In the genomic region with DNA sequence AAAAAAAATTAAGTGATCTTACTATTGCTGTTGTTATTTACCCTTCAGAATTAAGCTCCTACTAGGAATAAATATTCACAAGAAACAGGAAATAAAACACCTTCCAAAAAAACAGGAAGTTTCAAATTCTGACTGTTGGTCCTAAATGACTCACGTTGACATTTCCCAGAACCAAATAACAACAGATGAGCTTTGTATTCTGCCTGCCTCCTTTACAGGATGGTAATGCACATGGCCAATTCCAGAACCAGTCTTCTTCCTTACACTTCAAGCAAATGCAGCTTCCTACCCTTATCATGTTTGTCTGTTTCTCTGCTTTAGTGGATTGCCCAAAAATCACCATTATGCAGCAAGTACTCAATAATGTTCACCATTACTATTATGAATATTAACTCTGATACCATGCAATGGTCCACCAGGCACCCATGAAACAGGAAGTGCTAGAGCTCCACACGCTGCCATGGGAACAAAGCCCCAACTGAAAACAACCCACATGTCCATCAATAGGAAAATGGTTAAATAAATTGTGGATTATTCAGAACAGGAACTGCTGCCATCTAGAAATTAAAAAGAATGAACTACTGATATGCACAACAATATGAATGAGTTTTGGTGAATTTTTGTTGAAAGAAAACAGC, we compare ENCODE assay signal across 14 cellular contexts. TPM values are rescaled to one million over a fixed set of nuclear protein-coding genes. Genes with fewer than 3 reads are reported as not detected.
DNase-seq lines count a peak whose midpoint lies in the region; ATAC-seq, FAIRE-seq and TF ChIP-seq lines count a peak whose summit lies in the region.
"Had no signal": no experiment of that assay in that cellular context is flagged by ENCODE, and none has a peak within 500 bp of the region (broad histone marks: within the 10 kb centered on the region; RNA-seq: fewer than 3 reads in every experiment).

No MANE protein-coding gene starts in this region.

- POLR2A ChIA-PET in GM10248 (lab: Yijun Ruan, JAX): interaction anchor here (0.6 kb wide), 1 partner anchor 44 kb away, joined by 6 read pairs; no protein-coding TSS in a partner anchor

- ATAC-seq in activated T-helper 17 cell treated with anti-CD3 and anti-CD28 coated beads, Interleukin-2, amount 50 U/mL, for 72 hours (replicated peaks): peak; percentile 64
- ATAC-seq in naive B cell (ENCODE audit: low read depth in 2 of 2): peak; percentile 32 to 60
- no peak for ATAC-seq in HG03457 (IDR thresholded peaks at IDR 0.05; ENCODE audit: unreplicated experiment)
- ATAC-seq: psoas muscle had no signal

- peaks cover 25% of the 10 kb centered on the region for H3K4me1 Mint-ChIP-seq in activated T-helper 17 cell treated with anti-CD3 and anti-CD28 coated beads, Interleukin-2, amount 50 U/mL, for 72 hours
- peaks cover 16 to 47% (median 24%) of the 10 kb centered on the region in 3 donors for H3K4me1 Mint-ChIP-seq in naive B cell

- CTCF ChIA-PET in GM10248 (lab: Yijun Ruan, JAX): interaction anchor here (1.5 kb wide), 1 partner anchor 10 kb away, joined by 8 read pairs; no protein-coding TSS in a partner anchor

- DNase-seq in H54 (ENCODE audit: insufficient read length, low spot score) (no peak), MV-4-11 (lab: John Stamatoyannopoulos, UW) (peak; percentile 77), naive B cell (no peak), GM10248 (ENCODE audit: extremely low spot score) (no peak), SHP77 (lab: John Stamatoyannopoulos, UW) (no peak)
- DNase-seq: NCI-H1417; psoas muscle; stimulated activated CD4-positive, alpha-beta T cell treated with anti-CD3 and anti-CD28 coated beads, Interleukin-4, amount 100 ng/mL, for 1 hour had no signal

- peaks cover 41% of the 10 kb centered on the region for H3K36me3 Mint-ChIP-seq in activated T-helper 17 cell treated with anti-CD3 and anti-CD28 coated beads, Interleukin-2, amount 50 U/mL, for 72 hours (ENCODE audit: low read depth)
- H3K36me3 Mint-ChIP-seq in naive B cell: peaks cover 9 to 17% of the 10 kb centered on the region in 2 donors

- H3K27me3 Mint-ChIP-seq in activated T-helper 17 cell treated with anti-CD3 and anti-CD28 coated beads, Interleukin-2, amount 50 U/mL, for 72 hours: no peaks in the 10 kb centered on the region
- H3K27me3 Mint-ChIP-seq in naive B cell: no peaks in the 10 kb centered on the region

- no peak for TF ChIP-seq CTCF in GM10248 (IDR thresholded peaks at IDR 0.05; ENCODE audit: control extremely low read depth, extremely low read depth, low read depth, missing control alignments)

- H3K4me3 Mint-ChIP-seq in activated T-helper 17 cell treated with anti-CD3 and anti-CD28 coated beads, Interleukin-2, amount 50 U/mL, for 72 hours: peak overlapping the region; percentile 63
- peak overlapping the region in 2 of 8 donors; percentile 4 to 35 for H3K4me3 Mint-ChIP-seq in naive B cell

- peak overlapping the region; percentile 85 for H3K27ac Mint-ChIP-seq in activated T-helper 17 cell treated with anti-CD3 and anti-CD28 coated beads, Interleukin-2, amount 50 U/mL, for 72 hours
- peak overlapping the region in 5 of 6 donors; percentile 13 to 73 (median 30) for H3K27ac Mint-ChIP-seq in naive B cell

- no peaks in the 10 kb centered on the region for H3K9me3 Mint-ChIP-seq in activated T-helper 17 cell treated with anti-CD3 and anti-CD28 coated beads, Interleukin-2, amount 50 U/mL, for 72 hours
- H3K9me3 Mint-ChIP-seq in naive B cell: no peaks in the 10 kb centered on the region

- peak; percentile 11 for FAIRE-seq in H54 (lab: Jason Lieb, UNC)
- FAIRE-seq: D721Med had no signal

- no peak for TF ChIP-seq POLR2A in H54 (IDR thresholded peaks at IDR 0.05; ENCODE audit: low read depth, low read length)

RNA-seq across cellular contexts. Expression of gene CASP9, which starts 8.9 kb away (rescaled TPM):
- total RNA-seq in activated T-helper 17 cell treated with anti-CD3 and anti-CD28 coated beads, Interleukin-2, amount 50 U/mL, for 72 hours: 10 to 100 TPM; 17.1 to 17.9 TPM
- polyA plus RNA-seq in naive B cell (ENCODE audit: low read depth in 6 of 6): 10 to 100 TPM in 5 of 6 donors, 1 to 10 TPM in 1; 4.8 to 17.7 (median 14.7) TPM

RNA-seq across cellular contexts. Expression of gene DNAJC16, which starts 11.5 kb away (rescaled TPM):
- 10 to 100 TPM in 1 of 2 donors, 1 to 10 TPM in 1; 8.6 to 10.0 TPM for total RNA-seq in activated T-helper 17 cell treated with anti-CD3 and anti-CD28 coated beads, Interleukin-2, amount 50 U/mL, for 72 hours
- polyA plus RNA-seq in naive B cell (ENCODE audit: low read depth in 6 of 6): 10 to 100 TPM in 4 of 6 donors, 1 to 10 TPM in 2; 8.5 to 15.4 (median 14.4) TPM

RNA-seq across cellular contexts. Expression of gene CELA2B, which starts 39.2 kb away (rescaled TPM):
- total RNA-seq in activated T-helper 17 cell treated with anti-CD3 and anti-CD28 coated beads, Interleukin-2, amount 50 U/mL, for 72 hours: not detected
- polyA plus RNA-seq in naive B cell (ENCODE audit: low read depth in 6 of 6): not detected
- total RNA-seq: ascending aorta, mesenteric fat pad, subcutaneous adipose tissue had no signal
- polyA plus RNA-seq: psoas muscle had no signal

RNA-seq across cellular contexts. Expression of gene CELA2A, which starts 58.6 kb away (rescaled TPM):
- total RNA-seq in activated T-helper 17 cell treated with anti-CD3 and anti-CD28 coated beads, Interleukin-2, amount 50 U/mL, for 72 hours: not detected
- not detected for polyA plus RNA-seq in naive B cell (ENCODE audit: low read depth in 6 of 6)
- total RNA-seq: ascending aorta, subcutaneous adipose tissue had no signal
